In the genomic region with DNA sequence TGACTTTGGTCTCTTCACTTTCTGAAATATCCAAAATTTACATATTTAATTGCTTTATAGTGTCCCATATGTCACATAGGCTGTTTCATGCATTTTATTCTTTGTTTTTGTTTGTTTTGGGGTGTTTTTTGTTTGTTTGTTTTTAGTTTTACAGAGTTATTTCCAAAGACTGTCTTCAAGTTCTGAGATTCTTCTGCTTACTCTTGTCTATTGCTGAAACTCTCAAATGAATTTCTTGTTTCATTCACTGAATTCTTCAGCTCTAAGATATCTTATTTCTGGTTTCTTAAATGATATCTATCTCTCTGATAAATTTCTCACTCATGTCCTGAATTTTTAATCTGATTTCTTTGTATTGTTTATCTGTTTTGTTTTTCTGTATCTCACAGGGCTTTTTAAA, we compare ENCODE assay signal across 1 cellular context.
TF ChIP-seq lines count a peak whose summit lies in the region.

No MANE protein-coding gene starts in this region.

TF ChIP-seq in HEK293, 187 proteins besides CTCF, POLR2A, EP300 and RAD21:
- TF ChIP-seq, protein P1, sequence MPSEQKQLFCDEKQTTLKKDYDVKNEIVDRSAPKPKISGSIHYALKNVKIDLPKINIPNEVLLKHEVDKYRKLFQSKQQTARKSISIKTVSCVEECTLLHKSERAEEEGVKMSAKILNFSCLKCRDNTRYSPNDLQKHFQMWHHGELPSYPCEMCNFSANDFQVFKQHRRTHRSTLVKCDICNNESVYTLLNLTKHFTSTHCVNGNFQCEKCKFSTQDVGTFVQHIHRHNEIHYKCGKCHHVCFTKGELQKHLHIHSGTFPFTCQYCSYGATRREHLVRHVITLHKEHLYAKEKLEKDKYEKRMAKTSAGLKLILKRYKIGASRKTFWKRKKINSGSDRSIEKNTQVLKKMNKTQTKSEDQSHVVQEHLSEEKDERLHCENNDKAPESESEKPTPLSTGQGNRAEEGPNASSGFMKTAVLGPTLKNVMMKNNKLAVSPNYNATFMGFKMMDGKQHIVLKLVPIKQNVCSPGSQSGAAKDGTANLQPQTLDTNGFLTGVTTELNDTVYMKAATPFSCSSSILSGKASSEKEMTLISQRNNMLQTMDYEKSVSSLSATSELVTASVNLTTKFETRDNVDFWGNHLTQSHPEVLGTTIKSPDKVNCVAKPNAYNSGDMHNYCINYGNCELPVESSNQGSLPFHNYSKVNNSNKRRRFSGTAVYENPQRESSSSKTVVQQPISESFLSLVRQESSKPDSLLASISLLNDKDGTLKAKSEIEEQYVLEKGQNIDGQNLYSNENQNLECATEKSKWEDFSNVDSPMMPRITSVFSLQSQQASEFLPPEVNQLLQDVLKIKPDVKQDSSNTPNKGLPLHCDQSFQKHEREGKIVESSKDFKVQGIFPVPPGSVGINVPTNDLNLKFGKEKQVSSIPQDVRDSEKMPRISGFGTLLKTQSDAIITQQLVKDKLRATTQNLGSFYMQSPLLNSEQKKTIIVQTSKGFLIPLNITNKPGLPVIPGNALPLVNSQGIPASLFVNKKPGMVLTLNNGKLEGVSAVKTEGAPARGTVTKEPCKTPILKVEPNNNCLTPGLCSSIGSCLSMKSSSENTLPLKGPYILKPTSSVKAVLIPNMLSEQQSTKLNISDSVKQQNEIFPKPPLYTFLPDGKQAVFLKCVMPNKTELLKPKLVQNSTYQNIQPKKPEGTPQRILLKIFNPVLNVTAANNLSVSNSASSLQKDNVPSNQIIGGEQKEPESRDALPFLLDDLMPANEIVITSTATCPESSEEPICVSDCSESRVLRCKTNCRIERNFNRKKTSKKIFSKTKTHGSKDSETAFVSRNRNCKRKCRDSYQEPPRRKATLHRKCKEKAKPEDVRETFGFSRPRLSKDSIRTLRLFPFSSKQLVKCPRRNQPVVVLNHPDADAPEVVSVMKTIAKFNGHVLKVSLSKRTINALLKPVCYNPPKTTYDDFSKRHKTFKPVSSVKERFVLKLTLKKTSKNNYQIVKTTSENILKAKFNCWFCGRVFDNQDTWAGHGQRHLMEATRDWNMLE (tag by site-specific recombination; conservative IDR thresholded peaks at IDR 0.05; ENCODE audit: low read depth): no peak
- TF ChIP-seq, protein P2, sequence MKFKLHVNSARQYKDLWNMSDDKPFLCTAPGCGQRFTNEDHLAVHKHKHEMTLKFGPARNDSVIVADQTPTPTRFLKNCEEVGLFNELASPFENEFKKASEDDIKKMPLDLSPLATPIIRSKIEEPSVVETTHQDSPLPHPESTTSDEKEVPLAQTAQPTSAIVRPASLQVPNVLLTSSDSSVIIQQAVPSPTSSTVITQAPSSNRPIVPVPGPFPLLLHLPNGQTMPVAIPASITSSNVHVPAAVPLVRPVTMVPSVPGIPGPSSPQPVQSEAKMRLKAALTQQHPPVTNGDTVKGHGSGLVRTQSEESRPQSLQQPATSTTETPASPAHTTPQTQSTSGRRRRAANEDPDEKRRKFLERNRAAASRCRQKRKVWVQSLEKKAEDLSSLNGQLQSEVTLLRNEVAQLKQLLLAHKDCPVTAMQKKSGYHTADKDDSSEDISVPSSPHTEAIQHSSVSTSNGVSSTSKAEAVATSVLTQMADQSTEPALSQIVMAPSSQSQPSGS (tag by site-specific recombination; IDR thresholded peaks at IDR 0.05; ENCODE audit: low read depth): no peak
- TF ChIP-seq ZNF677 (tag by site-specific recombination; IDR thresholded peaks at IDR 0.05): no peak
- TF ChIP-seq KLF8 (tag by site-specific recombination; IDR thresholded peaks at IDR 0.05): peak; percentile 14; the same call in 1 of the 2 replicates
- TF ChIP-seq ZNF626 (tag by site-specific recombination; IDR thresholded peaks at IDR 0.05): no peak
- TF ChIP-seq ZNF529 (tag by site-specific recombination; IDR thresholded peaks at IDR 0.05; ENCODE audit: insufficient replicate concordance): no peak
- TF ChIP-seq, protein P3, sequence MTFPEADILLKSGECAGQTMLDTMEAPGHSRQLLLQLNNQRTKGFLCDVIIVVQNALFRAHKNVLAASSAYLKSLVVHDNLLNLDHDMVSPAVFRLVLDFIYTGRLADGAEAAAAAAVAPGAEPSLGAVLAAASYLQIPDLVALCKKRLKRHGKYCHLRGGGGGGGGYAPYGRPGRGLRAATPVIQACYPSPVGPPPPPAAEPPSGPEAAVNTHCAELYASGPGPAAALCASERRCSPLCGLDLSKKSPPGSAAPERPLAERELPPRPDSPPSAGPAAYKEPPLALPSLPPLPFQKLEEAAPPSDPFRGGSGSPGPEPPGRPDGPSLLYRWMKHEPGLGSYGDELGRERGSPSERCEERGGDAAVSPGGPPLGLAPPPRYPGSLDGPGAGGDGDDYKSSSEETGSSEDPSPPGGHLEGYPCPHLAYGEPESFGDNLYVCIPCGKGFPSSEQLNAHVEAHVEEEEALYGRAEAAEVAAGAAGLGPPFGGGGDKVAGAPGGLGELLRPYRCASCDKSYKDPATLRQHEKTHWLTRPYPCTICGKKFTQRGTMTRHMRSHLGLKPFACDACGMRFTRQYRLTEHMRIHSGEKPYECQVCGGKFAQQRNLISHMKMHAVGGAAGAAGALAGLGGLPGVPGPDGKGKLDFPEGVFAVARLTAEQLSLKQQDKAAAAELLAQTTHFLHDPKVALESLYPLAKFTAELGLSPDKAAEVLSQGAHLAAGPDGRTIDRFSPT (tag by site-specific recombination; IDR thresholded peaks at IDR 0.05): no peak
- TF ChIP-seq SETDB1 (IDR thresholded peaks at IDR 0.05; ENCODE audit: insufficient read length, low read length): peak; percentile 64
- TF ChIP-seq ZNF777 (tag by site-specific recombination; IDR thresholded peaks at IDR 0.05; ENCODE audit: borderline replicate concordance): no peak
- TF ChIP-seq ZNF23 (tag by site-specific recombination; IDR thresholded peaks at IDR 0.05; ENCODE audit: borderline replicate concordance): no peak
- no peak for TF ChIP-seq ZNF223 (tag by site-specific recombination; IDR thresholded peaks at IDR 0.05)
- TF ChIP-seq ZNF202 (tag by site-specific recombination; IDR thresholded peaks at IDR 0.05; ENCODE audit: borderline replicate concordance): no peak
- TF ChIP-seq ZNF366 (tag by site-specific recombination; conservative IDR thresholded peaks at IDR 0.05): no peak
- no peak for TF ChIP-seq RBAK (tag by site-specific recombination; IDR thresholded peaks at IDR 0.05)
